In genomic region chr17:38400286-38400685, GRCh38 we compare ENCODE assay signal across 32 cellular contexts. TPM values are rescaled to one million over a fixed set of nuclear protein-coding genes. Genes with fewer than 3 reads are reported as not detected.
"Had no signal": no experiment of that assay in that cellular context is flagged by ENCODE, and none has a peak within 500 bp of the region (broad histone marks: within the 10 kb centered on the region; RNA-seq: fewer than 3 reads in every experiment).

No MANE protein-coding gene starts in this region.

- H3K4me1 ChIP-seq: parathyroid adenoma, psoas muscle, stomach, suprapubic skin, testis, tibial artery, upper lobe of right lung, uterus had no signal

- DNase-seq: naive thymus-derived CD4-positive, alpha-beta T cell; natural killer cell; occipital lobe; ovary; posterior cingulate gyrus; psoas muscle; right cardiac atrium; spleen; stimulated activated CD4-positive, alpha-beta T cell treated with anti-CD3 and anti-CD28 coated beads, Interleukin-12 subunit alpha, Interleukin-12 subunit beta, amount 100 ng/mL, for 4 hours; stimulated activated CD4-positive, alpha-beta T cell treated with anti-CD3 and anti-CD28 coated beads, Interleukin-1b, Interleukin-23, amount 100 ng/mL, for 48 hours; stimulated activated CD4-positive, alpha-beta T cell treated with anti-CD3 and anti-CD28 coated beads, Interleukin-2, amount 100 ng/mL, for 48 hours; stimulated activated CD4-positive, alpha-beta T cell treated with anti-CD3 and anti-CD28 coated beads, Interleukin-4, amount 100 ng/mL, for 24 hours; stimulated activated naive B cell treated with anti-CD40 and anti-IgM and Interleukin-4, amounts not matched to agents 10 μg/mL and 1 μg/mL and 100 μg/mL, for 72 hours; stimulated activated naive CD4-positive, alpha-beta T cell treated with Interleukin-2 at 50 U/mL for 16 hours; stomach; testis; tibial artery; transverse colon; upper lobe of right lung; uterus had no signal

- H3K27me3 Mint-ChIP-seq: naive thymus-derived CD4-positive, alpha-beta T cell; progenitor cell of endocrine pancreas; stimulated activated naive B cell treated with anti-CD40 and anti-IgM and Interleukin-4, amounts not matched to agents 10 μg/mL and 1 μg/mL and 100 μg/mL, for 72 hours; stimulated activated naive CD8-positive, alpha-beta T cell treated with anti-CD3 and anti-CD28 coated beads, Interleukin-15, Interleukin-2, amounts not matched to agents 100 ng/mL and 50 ng/mL, for 24 hours; type B pancreatic cell had no signal

- ATAC-seq: naive thymus-derived CD4-positive, alpha-beta T cell; natural killer cell; psoas muscle; right cardiac atrium; sciatic nerve; stimulated activated effector memory CD8-positive, alpha-beta T cell treated with anti-CD3 and anti-CD28 coated beads, Interleukin-12 subunit alpha, Interleukin-12 subunit beta, amount 100 ng/mL, for 72 hours; stimulated activated naive B cell treated with anti-CD40 and anti-IgM and Interleukin-4, amounts not matched to agents 10 μg/mL and 1 μg/mL and 100 μg/mL, for 72 hours; upper lobe of right lung had no signal

- H3K4me3 ChIP-seq: neural progenitor cell, ovary, psoas muscle, skin epidermis, smooth muscle cell, spleen, stomach, suprapubic skin, testis, tibial artery, transverse colon, upper lobe of right lung, uterus had no signal

- H3K4me1 Mint-ChIP-seq: stimulated activated effector memory CD8-positive, alpha-beta T cell treated with anti-CD3 and anti-CD28 coated beads, Interleukin-12 subunit alpha, Interleukin-12 subunit beta, amount 100 ng/mL, for 72 hours; stimulated activated naive B cell treated with anti-CD40 and anti-IgM and Interleukin-4, amounts not matched to agents 10 μg/mL and 1 μg/mL and 100 μg/mL, for 72 hours had no signal

- H3K27ac Mint-ChIP-seq: naive thymus-derived CD4-positive, alpha-beta T cell; natural killer cell; progenitor cell of endocrine pancreas; stimulated activated effector memory CD8-positive, alpha-beta T cell treated with anti-CD3 and anti-CD28 coated beads, Interleukin-12 subunit alpha, Interleukin-12 subunit beta, amount 100 ng/mL, for 72 hours; stimulated activated naive B cell treated with anti-CD40 and anti-IgM and Interleukin-4, amounts not matched to agents 10 μg/mL and 1 μg/mL and 100 μg/mL, for 72 hours; stimulated activated naive CD8-positive, alpha-beta T cell treated with anti-CD3 and anti-CD28 coated beads, Interleukin-15, Interleukin-2, amounts not matched to agents 100 ng/mL and 50 ng/mL, for 24 hours; type B pancreatic cell had no signal

- H3K9me3 Mint-ChIP-seq: naive thymus-derived CD4-positive, alpha-beta T cell; natural killer cell; nephron; neural progenitor cell; stimulated activated effector memory CD8-positive, alpha-beta T cell treated with anti-CD3 and anti-CD28 coated beads, Interleukin-12 subunit alpha, Interleukin-12 subunit beta, amount 100 ng/mL, for 72 hours; stimulated activated naive B cell treated with anti-CD40 and anti-IgM and Interleukin-4, amounts not matched to agents 10 μg/mL and 1 μg/mL and 100 μg/mL, for 72 hours; stimulated activated naive CD8-positive, alpha-beta T cell treated with anti-CD3 and anti-CD28 coated beads, Interleukin-15, Interleukin-2, amounts not matched to agents 100 ng/mL and 50 ng/mL, for 24 hours; type B pancreatic cell had no signal

- H2AFZ ChIP-seq: neural progenitor cell, parathyroid adenoma had no signal

- H3K9ac ChIP-seq: neural progenitor cell, parathyroid adenoma had no signal

- H3K27me3 ChIP-seq: neural progenitor cell, ovary, spleen, stomach, suprapubic skin, testis, tibial artery, transverse colon, upper lobe of right lung, uterus had no signal

- H3K27ac ChIP-seq: neural progenitor cell, ovary, parathyroid adenoma, psoas muscle, skin epidermis, spleen, stomach, suprapubic skin, testis, tibial artery, transverse colon, upper lobe of right lung, uterus had no signal

- H3K36me3 Mint-ChIP-seq: natural killer cell had no signal

- H3K4me3 Mint-ChIP-seq: naive thymus-derived CD4-positive, alpha-beta T cell; natural killer cell; nephron; neural progenitor cell; stimulated activated effector memory CD8-positive, alpha-beta T cell treated with anti-CD3 and anti-CD28 coated beads, Interleukin-12 subunit alpha, Interleukin-12 subunit beta, amount 100 ng/mL, for 72 hours; stimulated activated naive B cell treated with anti-CD40 and anti-IgM and Interleukin-4, amounts not matched to agents 10 μg/mL and 1 μg/mL and 100 μg/mL, for 72 hours; stimulated activated naive CD8-positive, alpha-beta T cell treated with anti-CD3 and anti-CD28 coated beads, Interleukin-15, Interleukin-2, amounts not matched to agents 100 ng/mL and 50 ng/mL, for 24 hours; type B pancreatic cell had no signal

- H3K4me2 ChIP-seq: neural progenitor cell, smooth muscle cell had no signal

- H3K36me3 ChIP-seq: neural progenitor cell, ovary, uterus had no signal

- H3K9me3 ChIP-seq: ovary, psoas muscle, spleen, stomach, suprapubic skin, testis, tibial artery, transverse colon, upper lobe of right lung, uterus had no signal

RNA-seq across cellular contexts. Expression of gene ARHGAP23, which starts 28.0 kb away (rescaled TPM):
- polyA plus RNA-seq: naive thymus-derived CD4-positive, alpha-beta T cell had no signal

RNA-seq across cellular contexts. Expression of gene GPR179, which starts 56.5 kb away (rescaled TPM):
- total RNA-seq: natural killer cell, osteoblast, smooth muscle cell had no signal
- polyA plus RNA-seq: naive thymus-derived CD4-positive, alpha-beta T cell; smooth muscle cell had no signal
